ENCODE assay signal across 8 cellular contexts in genomic region chr6:84764332-84765049, GRCh38. TPM values are rescaled to one million over a fixed set of nuclear protein-coding genes. Genes with fewer than 3 reads are reported as not detected.
DNase-seq lines count a peak whose midpoint lies in the region; TF ChIP-seq lines count a peak whose summit lies in the region.

TSS of gene TBX18 (minus strand) at chr6:84764598. CDS start at chr6:84764181, 417 bp downstream.

- peaks cover 65% of the 10 kb centered on the region for H3K27me3 Mint-ChIP-seq in activated CD4-positive, alpha-beta T cell treated with anti-CD3 and anti-CD28 coated beads, Interleukin-2, amount 10 ng/mL, durations not matched to agents 7 days and 5 days

- TF ChIP-seq POLR2A in suprapubic skin (IDR thresholded peaks at IDR 0.05): peak in 1 of 2 donors; percentile 26

- CTCF ChIA-PET in activated CD4-positive, alpha-beta T cell treated with anti-CD3 and anti-CD28 coated beads, Interleukin-2, amount 10 ng/mL, durations not matched to agents 7 days and 5 days (lab: Charles Lee): no interaction called here

- TF ChIP-seq EP300 in suprapubic skin (IDR thresholded peaks at IDR 0.05): no peak

- H3K9me3 Mint-ChIP-seq in activated CD4-positive, alpha-beta T cell treated with anti-CD3 and anti-CD28 coated beads, Interleukin-2, amount 10 ng/mL, durations not matched to agents 7 days and 5 days: peaks cover 11% of the 10 kb centered on the region

- no peak for TF ChIP-seq CTCF in suprapubic skin (IDR thresholded peaks at IDR 0.05)

- peaks cover 4% of the 10 kb centered on the region for H3K36me3 Mint-ChIP-seq in activated CD4-positive, alpha-beta T cell treated with anti-CD3 and anti-CD28 coated beads, Interleukin-2, amount 10 ng/mL, durations not matched to agents 7 days and 5 days (ENCODE audit: low read depth)

- H3K27ac Mint-ChIP-seq in activated CD4-positive, alpha-beta T cell treated with anti-CD3 and anti-CD28 coated beads, Interleukin-2, amount 10 ng/mL, durations not matched to agents 7 days and 5 days: peak within 1 kb of the TSS; percentile 71

- DNase-seq in activated CD4-positive, alpha-beta T cell treated with anti-CD3 and anti-CD28 coated beads, Interleukin-2, amount 10 ng/mL, durations not matched to agents 7 days and 5 days: no peak
- no peak for DNase-seq in activated CD4-positive, alpha-beta T cell treated with anti-CD3 and anti-CD28 coated beads, Interleukin-2, amount 50 U/mL, for 1 hour
- DNase-seq in SJCRH30: peak; percentile 96 to 97
- peak; percentile 73 for DNase-seq in epidermal melanocyte (ENCODE audit: insufficient read length, low spot score)
- peak; percentile 97 to 98 for DNase-seq in lung microvascular endothelial cell (ENCODE audit: low read depth in 2 of 2)
- DNase-seq in suprapubic skin (ENCODE audit: low spot score in 2 of 2): peak; percentile 97
- no peak for DNase-seq in OCI-M2 (lab: John Stamatoyannopoulos, UW; ENCODE audit: unreplicated experiment)
- no peak for DNase-seq in UCSD-AML1 (lab: John Stamatoyannopoulos, UW; ENCODE audit: unreplicated experiment)

- no peaks in the 10 kb centered on the region for H3K9me3 ChIP-seq in SJCRH30 (replicated peaks)
- H3K9me3 ChIP-seq in suprapubic skin: no peaks in the 10 kb centered on the region

- peaks cover 4% of the 10 kb centered on the region for H3K4me1 Mint-ChIP-seq in activated CD4-positive, alpha-beta T cell treated with anti-CD3 and anti-CD28 coated beads, Interleukin-2, amount 10 ng/mL, durations not matched to agents 7 days and 5 days

- H3K27ac ChIP-seq in SJCRH30 (peak within 1 kb of the TSS; percentile 99), suprapubic skin (peak within 1 kb of the TSS; percentile 85)

- no peaks in the 10 kb centered on the region for H3K27me3 ChIP-seq in SJCRH30
- peaks cover 89% of the 10 kb centered on the region for H3K27me3 ChIP-seq in suprapubic skin

- H3K4me1 ChIP-seq in SJCRH30 (peaks cover 9% of the 10 kb centered on the region), suprapubic skin (peaks cover 21% of the 10 kb centered on the region)

- peaks cover 8% of the 10 kb centered on the region; the same call in 1 of the 2 replicates for H3K36me3 ChIP-seq in SJCRH30
- no peaks in the 10 kb centered on the region for H3K36me3 ChIP-seq in suprapubic skin

- peak within 1 kb of the TSS; percentile 91 for H3K4me3 ChIP-seq in SJCRH30
- H3K4me3 ChIP-seq in suprapubic skin: peak within 1 kb of the TSS; percentile 61

- POLR2A ChIA-PET in activated CD4-positive, alpha-beta T cell treated with anti-CD3 and anti-CD28 coated beads, Interleukin-2, amount 10 ng/mL, durations not matched to agents 7 days and 5 days (lab: Charles Lee): no interaction called here

- 5% methylated on average over 41 of the region's 42 CpGs for WGBS in suprapubic skin

- H3K4me3 Mint-ChIP-seq in activated CD4-positive, alpha-beta T cell treated with anti-CD3 and anti-CD28 coated beads, Interleukin-2, amount 10 ng/mL, durations not matched to agents 7 days and 5 days: peak within 1 kb of the TSS; percentile 54

RNA-seq across cellular contexts. Expression of gene TBX18, which starts in this region (rescaled TPM):
- total RNA-seq in activated CD4-positive, alpha-beta T cell treated with anti-CD3 and anti-CD28 coated beads, Interleukin-2, amount 10 ng/mL, durations not matched to agents 7 days and 5 days: not detected
- 24.9 and 26.8 TPM in 2 replicates for total RNA-seq in SJCRH30 (2014; rRNA removed; shearing (Covaris generic))
- total RNA-seq in lung microvascular endothelial cell: 2.0 and 4.4 TPM in 2 replicates
- total RNA-seq in suprapubic skin: 1 to 10 TPM in 3 of 4 donors, under 1 TPM in 1; 0.62 to 4.2 (median 2.7) TPM

Comparison
In these comparisons a context has a peak if more than half of its experiments do, and no peak if none do; other contexts are left out.
1. DNase-seq: peak in SJCRH30 (2 of 2), epidermal melanocyte (single experiment), lung microvascular endothelial cell (2 of 2) and suprapubic skin (2 of 2); none in activated CD4-positive, alpha-beta T cell treated with anti-CD3 and anti-CD28 coated beads, Interleukin-2, amount 10 ng/mL, durations not matched to agents 7 days and 5 days (single experiment), activated CD4-positive, alpha-beta T cell treated with anti-CD3 and anti-CD28 coated beads, Interleukin-2, amount 50 U/mL, for 1 hour (single experiment), OCI-M2 (single experiment) and UCSD-AML1 (single experiment).